In genomic region chr2:63589148-63589972, GRCh38 we compare ENCODE assay signal across 8 cellular contexts. TPM values are rescaled to one million over a fixed set of nuclear protein-coding genes. Genes with fewer than 3 reads are reported as not detected.
DNase-seq lines count a peak whose midpoint lies in the region; ATAC-seq and TF ChIP-seq lines count a peak whose summit lies in the region.

No MANE protein-coding gene starts in this region.

- CTCF ChIA-PET in PC-9 (lab: Charles Lee), result interaction anchor here (0.6 kb wide), 1 partner anchor 252 kb away, joined by 3 read pairs; the partner anchor contains the start of gene UGP2

- DNase-seq in NCI-H345 (lab: John Stamatoyannopoulos, UW), result peak; percentile 10
- no peak for DNase-seq in NCI-H345 treated with DMSO at 0.1 percent for 48 hours (lab: John Stamatoyannopoulos, UW; ENCODE audit: unreplicated experiment)
- DNase-seq in PC-9, result no peak
- no peak for DNase-seq in effector memory CD4-positive, alpha-beta T cell
- DNase-seq in effector CD4-positive, alpha-beta T cell, result no peak

- BruUV-seq in PC-9 (replicated peaks; lab: Mats Ljungman, UMichigan), result TSS peak; percentile 69

- H3K27me3 ChIP-seq in PC-9 (ENCODE audit: insufficient read depth, low read depth) (no peaks in the 10 kb centered on the region), muscle layer of duodenum (ENCODE audit: low read depth, low read length) (no peaks in the 10 kb centered on the region)
- H3K27me3 ChIP-seq in effector memory CD4-positive, alpha-beta T cell (replicated peaks; ENCODE audit: control insufficient read depth, insufficient read depth, low read length, poor library complexity, severe bottlenecking), result no peaks in the 10 kb centered on the region

- H4K20me1 ChIP-seq in PC-9 (ENCODE audit: insufficient read depth), result no peaks in the 10 kb centered on the region

- H3K4me3 ChIP-seq in PC-9, result peak overlapping the region; percentile 63
- peak overlapping the region; percentile 78 for H3K4me3 ChIP-seq in effector memory CD4-positive, alpha-beta T cell (ENCODE audit: insufficient read depth, low read depth, low read length, poor library complexity, severe bottlenecking)
- peak overlapping the region; percentile 93 to 95 for H3K4me3 ChIP-seq in muscle layer of duodenum (ENCODE audit: low read depth in 1 of 2, low read length in 2 of 2)

- POLR2A ChIA-PET in PC-9 (lab: Charles Lee; ENCODE audit: unreplicated experiment), result interaction anchor here (0.5 to 1.0 kb wide), 3 partner anchors 26 to 529 kb away, joined by 3 to 8 read pairs (median 4); no protein-coding TSS in a partner anchor

- H3F3A ChIP-seq in PC-9 (ENCODE audit: insufficient read depth, low read depth), result no peaks in the 10 kb centered on the region

- intact Hi-C loops in PC-9 (cut with micrococcal nuclease; ENCODE audit: unreplicated experiment), result loop anchor here (2.0 to 10.0 kb wide), 4 partner anchors 103 to 425 kb away; partner anchors contain the start of genes UGP2 and VPS54

- TF ChIP-seq CTCF in PC-9 (conservative IDR thresholded peaks at IDR 0.05), result no peak

- ATAC-seq in HG02642 (IDR thresholded peaks at IDR 0.05; ENCODE audit: poor library complexity, unreplicated experiment) (peak; percentile 13), GM21786 (IDR thresholded peaks at IDR 0.05; ENCODE audit: unreplicated experiment) (no peak)

- H3K27ac ChIP-seq in PC-9, result peak overlapping the region; percentile 38
- peak overlapping the region; percentile 84 for H3K27ac ChIP-seq in effector memory CD4-positive, alpha-beta T cell (ENCODE audit: insufficient read depth, low read length, poor library complexity, severe bottlenecking)
- H3K27ac ChIP-seq in muscle layer of duodenum (ENCODE audit: low read length), result peak overlapping the region; percentile 94

- peak overlapping the region; percentile 86 for H2AFZ ChIP-seq in PC-9

- no peaks in the 10 kb centered on the region for H3K9me3 ChIP-seq in PC-9 (ENCODE audit: insufficient read depth, low read depth)
- no peaks in the 10 kb centered on the region for H3K9me3 ChIP-seq in effector memory CD4-positive, alpha-beta T cell (ENCODE audit: control insufficient read depth, low read length)
- H3K9me3 ChIP-seq in muscle layer of duodenum (ENCODE audit: control insufficient read depth in 1 of 2, low read length in 2 of 2), result no peaks in the 10 kb centered on the region

- no peaks in the 10 kb centered on the region for H3K9me2 ChIP-seq in PC-9 (ENCODE audit: insufficient read depth)

- 0 out of 2 replicates have a peak, but pooled peaks cover 8% of the 10 kb centered on the region for H3K36me3 ChIP-seq in PC-9 (ENCODE audit: low read depth)
- peaks cover 2% of the 10 kb centered on the region for H3K36me3 ChIP-seq in effector memory CD4-positive, alpha-beta T cell (ENCODE audit: control insufficient read depth, insufficient read depth, low read length)
- H3K36me3 ChIP-seq in muscle layer of duodenum (ENCODE audit: control insufficient read depth in 1 of 2, insufficient read depth in 2 of 2, low read length in 2 of 2), result peaks cover under 1 to 5% of the 10 kb centered on the region in 2 donors

- H3K4me2 ChIP-seq in PC-9, result peak overlapping the region; percentile 79

- peaks cover 23% of the 10 kb centered on the region for H3K4me1 ChIP-seq in PC-9 (replicated peaks; ENCODE audit: insufficient read depth)
- H3K4me1 ChIP-seq in effector memory CD4-positive, alpha-beta T cell (ENCODE audit: control insufficient read depth, insufficient read depth, low read length, poor library complexity, severe bottlenecking), result peaks cover 17% of the 10 kb centered on the region
- peaks cover 10 to 45% of the 10 kb centered on the region in 2 donors for H3K4me1 ChIP-seq in muscle layer of duodenum (ENCODE audit: control insufficient read depth in 1 of 2, insufficient read depth in 2 of 2, low read length in 2 of 2)

- H3K79me2 ChIP-seq in PC-9 (ENCODE audit: low read depth), result peaks cover 61% of the 10 kb centered on the region

RNA-seq across cellular contexts. Expression of gene MDH1, which starts 0.6 kb away (rescaled TPM):
- total RNA-seq in PC-9 (2021), result 157 and 162 TPM in 2 replicates

RNA-seq across cellular contexts. Expression of gene WDPCP, which starts 1.1 kb away (rescaled TPM):
- total RNA-seq in PC-9 (2021), result 15.2 and 15.5 TPM in 2 replicates

Comparison
In these comparisons a context has a peak if more than half of its experiments do, and no peak if none do; other contexts are left out.
1. H3K27ac ChIP-seq: peak in every context shown above with its lines; median percentile 94 in muscle layer of duodenum; 84 in effector memory CD4-positive, alpha-beta T cell; 38 in PC-9.